In genomic region chr11:43989162-43989961, GRCh38 we compare ENCODE assay signal across 15 cellular contexts. TPM values are rescaled to one million over a fixed set of nuclear protein-coding genes. Genes with fewer than 3 reads are reported as not detected.
A peak's percentile ranks its signal among the peaks of the same experiment; 100 is the strongest.
DNase-seq lines count a peak whose midpoint lies in the region; ATAC-seq and TF ChIP-seq lines count a peak whose summit lies in the region.
"Had no signal": no experiment of that assay in that cellular context is flagged by ENCODE, and none has a peak within 500 bp of the region (broad histone marks: within the 10 kb centered on the region; RNA-seq: fewer than 3 reads in every experiment).

No MANE protein-coding gene starts in this region.

- TF ChIP-seq POLR2A in adrenal gland (IDR thresholded peaks at IDR 0.05) (no peak), sigmoid colon (IDR thresholded peaks at IDR 0.05) (no peak)

- peaks cover 7% of the 10 kb centered on the region for H3K27me3 Mint-ChIP-seq in progenitor cell of endocrine pancreas
- H3K27me3 Mint-ChIP-seq: dendritic cell treated with granulocyte-macrophage colony-stimulating factor and Interleukin-4, amounts not matched to agents 40 ng/mL and 50 ng/mL, for 4 days had no signal

- H3K27ac ChIP-seq in HEK293 (ENCODE audit: extremely low read depth, low read depth, low read length) (no peak overlapping the region), adrenal gland (peak overlapping the region in 3 of 5 donors; percentile 52 to 86 (median 84)), sigmoid colon (peak overlapping the region; percentile 14 to 74 (median 68))
- H3K27ac ChIP-seq: C4-2B, HL-60 had no signal

- ATAC-seq in left ventricle myocardium superior (peak; percentile 44), HG03097 (IDR thresholded peaks at IDR 0.05; ENCODE audit: low FRiP score, unreplicated experiment) (no peak)

- H3K27me3 ChIP-seq in adrenal gland, result no peaks in the 10 kb centered on the region
- H3K27me3 ChIP-seq in sigmoid colon, result no peaks in the 10 kb centered on the region

- H3K4me1 Mint-ChIP-seq in progenitor cell of endocrine pancreas (ENCODE audit: low read depth), result peaks cover 11% of the 10 kb centered on the region

- no peaks in the 10 kb centered on the region for H3K36me3 ChIP-seq in HEK293 (ENCODE audit: control insufficient read depth in 2 of 2, insufficient read depth in 1 of 2, low read length in 2 of 2)
- H3K36me3 ChIP-seq in adrenal gland (replicated peaks in 1 of 2), result no peaks in the 10 kb centered on the region
- no peaks in the 10 kb centered on the region for H3K36me3 ChIP-seq in sigmoid colon

- DNase-seq in adrenal gland (peak; percentile 40 to 79 (median 47)), left ventricle myocardium superior (peak; percentile 83), sigmoid colon (peak; percentile 86), GOT3 (lab: John Stamatoyannopoulos, UW) (no peak), progenitor cell of endocrine pancreas (ENCODE audit: low spot score, unreplicated experiment) (no peak), NCI-H1436 (lab: John Stamatoyannopoulos, UW) (no peak)
- DNase-seq: activated T-cell treated with anti-CD3 and anti-CD28 coated beads for 4 hours, NCI-H2107 had no signal

- H3K4me3 Mint-ChIP-seq in progenitor cell of endocrine pancreas (ENCODE audit: low read depth), result no peak overlapping the region
- H3K4me3 Mint-ChIP-seq: dendritic cell treated with granulocyte-macrophage colony-stimulating factor and Interleukin-4, amounts not matched to agents 40 ng/mL and 50 ng/mL, for 4 days; T-helper 1 cell treated with Interleukin-12 subunit alpha and Interleukin-12 subunit beta and Interleukin-4 antibody, amounts not matched to agents 30 μg/mL and 1 μg/mL, for 36 hours had no signal

- no peak for TF ChIP-seq EP300 in sigmoid colon (IDR thresholded peaks at IDR 0.05)

- H3K27ac Mint-ChIP-seq in progenitor cell of endocrine pancreas, result no peak overlapping the region
- H3K27ac Mint-ChIP-seq: dendritic cell treated with granulocyte-macrophage colony-stimulating factor and Interleukin-4, amounts not matched to agents 40 ng/mL and 50 ng/mL, for 4 days; T-helper 1 cell treated with Interleukin-12 subunit alpha and Interleukin-12 subunit beta and Interleukin-4 antibody, amounts not matched to agents 30 μg/mL and 1 μg/mL, for 36 hours had no signal

- no peaks in the 10 kb centered on the region for H3K9me3 Mint-ChIP-seq in progenitor cell of endocrine pancreas (ENCODE audit: low read depth)
- H3K9me3 Mint-ChIP-seq: dendritic cell treated with granulocyte-macrophage colony-stimulating factor and Interleukin-4, amounts not matched to agents 40 ng/mL and 50 ng/mL, for 4 days; T-helper 1 cell treated with Interleukin-12 subunit alpha and Interleukin-12 subunit beta and Interleukin-4 antibody, amounts not matched to agents 30 μg/mL and 1 μg/mL, for 36 hours had no signal

- POLR2A ChIA-PET in HEK293 (lab: Yijun Ruan, JAX), result no interaction called here

- CTCF ChIA-PET in HEK293 (lab: Yijun Ruan, JAX), result no interaction called here

- H3K9me3 ChIP-seq in HEK293 (ENCODE audit: control insufficient read depth, insufficient read depth, low read depth, low read length) (no peaks in the 10 kb centered on the region), adrenal gland (replicated peaks in 1 of 3) (no peaks in the 10 kb centered on the region), sigmoid colon (no peaks in the 10 kb centered on the region)

- 48 to 64% (median 53%) methylated on average over 8 to 11 of the region's 11 CpGs for WGBS in adrenal gland, 4 donors
- 46 to 66% methylated on average over 11 of the region's 11 CpGs for WGBS in sigmoid colon, 2 donors

- TF ChIP-seq CTCF in HEK293 (tag by site-specific recombination; IDR thresholded peaks at IDR 0.05) (no peak), adrenal gland (IDR thresholded peaks at IDR 0.05) (no peak), sigmoid colon (IDR thresholded peaks at IDR 0.05) (no peak), progenitor cell of endocrine pancreas (IDR thresholded peaks at IDR 0.05; ENCODE audit: unreplicated experiment) (no peak)

- H3K4me3 ChIP-seq in HEK293 (ENCODE audit: low read depth, low read length) (no peak overlapping the region), adrenal gland (no peak overlapping the region), sigmoid colon (no peak overlapping the region)
- H3K4me3 ChIP-seq: skin epidermis had no signal

- H3K4me1 ChIP-seq in HEK293 (ENCODE audit: control insufficient read depth, insufficient read depth, low read length) (no peaks in the 10 kb centered on the region), adrenal gland (replicated peaks in 1 of 2) (peaks cover 31 to 63% of the 10 kb centered on the region in 2 donors), sigmoid colon (peaks cover 0 to 41% (median 40%) of the 10 kb centered on the region in 4 donors)

- intact Hi-C loops in adrenal gland (cut with DNase I) (loop anchor here in 1 of 2 donors (5.0 kb wide), 1 partner anchor 43 kb away; no protein-coding TSS in a partner anchor), left ventricle myocardium superior (cut with micrococcal nuclease) (no loop called here), sigmoid colon (cut with DNase I) (loop anchor here (5.0 kb wide), 1 partner anchor 43 kb away; no protein-coding TSS in a partner anchor)

- H3K36me3 Mint-ChIP-seq in progenitor cell of endocrine pancreas (ENCODE audit: insufficient read depth), result no peaks in the 10 kb centered on the region

TF ChIP-seq in HEK293, 187 proteins besides CTCF, POLR2A, EP300 and RAD21:
- TF ChIP-seq BCL11A (tag by site-specific recombination; IDR thresholded peaks at IDR 0.05; ENCODE audit: low read depth), result no peak
- TF ChIP-seq ZNF600 (tag by site-specific recombination; IDR thresholded peaks at IDR 0.05), result no peak
- no peak for TF ChIP-seq ZNF558 (tag by site-specific recombination; IDR thresholded peaks at IDR 0.05)
- 0 out of 2 replicates have a peak, but pooled peaks have one; percentile 41 for TF ChIP-seq ZNF768 (tag by site-specific recombination; IDR thresholded peaks at IDR 0.05)
- no peak for TF ChIP-seq ZEB2 (tag by site-specific recombination; IDR thresholded peaks at IDR 0.05)

RNA-seq across cellular contexts. Expression of gene C11orf96, which starts 46.9 kb away (rescaled TPM):
- 100 to 1,000 TPM; 102 to 549 (median 313) TPM for total RNA-seq in adrenal gland
- polyA plus RNA-seq in adrenal gland, result 100 to 1,000 TPM in 1 of 3 donors, 10 to 100 TPM in 2; 10.0 to 298 (median 57.6) TPM
- total RNA-seq in left ventricle myocardium superior, result 16.1 TPM
- 100 to 1,000 TPM in 2 of 4 donors, 10 to 100 TPM in 2; 47.4 to 336 (median 95.6) TPM for total RNA-seq in sigmoid colon
- polyA plus RNA-seq in sigmoid colon, result 10 to 100 TPM in 2 of 3 donors, 1 to 10 TPM in 1; 7.4 to 29.3 (median 24.6) TPM
- 0.38 and 0.47 TPM in 2 replicates for total RNA-seq in progenitor cell of endocrine pancreas

RNA-seq across cellular contexts. Expression of gene ACCSL, which starts 58.4 kb away (rescaled TPM):
- not detected for total RNA-seq in adrenal gland
- not detected for polyA plus RNA-seq in adrenal gland
- not detected for total RNA-seq in left ventricle myocardium superior
- total RNA-seq in sigmoid colon, result under 1 TPM in 1 of 4 donors, not detected in 3; 0.27 TPM
- not detected for polyA plus RNA-seq in sigmoid colon
- total RNA-seq in progenitor cell of endocrine pancreas, result not detected in 2 replicates

Comparison
In these comparisons a context has a peak if more than half of its experiments do, and no peak if none do; other contexts are left out.
1. DNase-seq: peak in adrenal gland (7 of 7), left ventricle myocardium superior (single experiment) and sigmoid colon (single experiment); none in GOT3 (single experiment), progenitor cell of endocrine pancreas (single experiment) and NCI-H1436 (single experiment).
2. RNA of gene C11orf96, which starts 46.9 kb away (total RNA-seq): 102 to 549 TPM in adrenal gland, 47.4 to 336 TPM in sigmoid colon and 16.1 TPM in left ventricle myocardium superior (single experiment); 0.38 to 0.47 TPM in progenitor cell of endocrine pancreas; every median in the first group is over 10 times any median in the second.